ENCODE assay signal across 21 cellular contexts in genomic region chr1:208222376-208223110, GRCh38. TPM values are rescaled to one million over a fixed set of nuclear protein-coding genes. Genes with fewer than 3 reads are reported as not detected.
DNase-seq lines count a peak whose midpoint lies in the region; ATAC-seq and TF ChIP-seq lines count a peak whose summit lies in the region.
"Had no signal": no experiment of that assay in that cellular context is flagged by ENCODE, and none has a peak within 500 bp of the region (broad histone marks: within the 10 kb centered on the region; RNA-seq: fewer than 3 reads in every experiment).

No MANE protein-coding gene starts in this region.

- ATAC-seq in gastrocnemius medialis: peak in 1 of 2 donors; percentile 54
- ATAC-seq: CD8-positive, alpha-beta T cell; lower lobe of right lung; right lobe of liver; stimulated activated memory B cell treated with anti-CD40 and anti-IgM and Interleukin-4, amounts not matched to agents 10 μg/mL and 1 μg/mL and 100 μg/mL, for 72 hours had no signal

- TF ChIP-seq POLR2A in gastrocnemius medialis (IDR thresholded peaks at IDR 0.05): peak in 1 of 2 donors; percentile 41
- no peak for TF ChIP-seq POLR2A in suprapubic skin (IDR thresholded peaks at IDR 0.05)

- no peaks in the 10 kb centered on the region for H3K9me2 ChIP-seq in GM23248 (ENCODE audit: insufficient read depth)

- H3K27me3 ChIP-seq in GM23248 (replicated peaks; ENCODE audit: insufficient read depth) (no peaks in the 10 kb centered on the region), esophagus (ENCODE audit: control insufficient read depth in 1 of 2, insufficient read depth in 2 of 2, low read length in 2 of 2) (no peaks in the 10 kb centered on the region), gastrocnemius medialis (no peaks in the 10 kb centered on the region), dorsolateral prefrontal cortex (peaks cover 0 to 5% (median 0%) of the 10 kb centered on the region in 45 donors), suprapubic skin (no peaks in the 10 kb centered on the region)
- H3K27me3 ChIP-seq: right lobe of liver, tibial artery had no signal

- 0 out of 2 replicates have a peak, but pooled peaks cover 19% of the 10 kb centered on the region for H3F3A ChIP-seq in GM23248 (ENCODE audit: insufficient read depth)

- intact Hi-C loops in gastrocnemius medialis (cut with DNase I; ENCODE audit: low total_unique reads) (loop anchor here (1.0 kb wide), 1 partner anchor 62 kb away; no protein-coding TSS in a partner anchor), dorsolateral prefrontal cortex (cut with DNase I) (no loop called here)

- H3K4me2 ChIP-seq in GM23248 (ENCODE audit: unreplicated experiment): peak overlapping the region; percentile 52

- H3K27ac ChIP-seq in GM23248 (no peak overlapping the region), RWPE1 (peak overlapping the region; percentile 40; the same call in 1 of the 2 replicates), esophagus (ENCODE audit: low read depth in 2 of 2, low read length in 1 of 2) (peak overlapping the region; percentile 5 to 37), gastrocnemius medialis (peak overlapping the region; percentile 81 to 86 (median 84)), dorsolateral prefrontal cortex (peak overlapping the region in 6 of 59 donors; percentile 5 to 37 (median 23)), suprapubic skin (no peak overlapping the region)
- H3K27ac ChIP-seq: lower lobe of right lung, right lobe of liver had no signal

- WGBS in GM23248 (ENCODE audit: low coverage in 1 of 2, low lambda C conversion rate in 2 of 2, missing lambda C conversion rate in 2 of 2), 2 experiments: 80 to 83% methylated on average over 14 of the region's 14 CpGs
- 82 to 86% methylated on average over 14 of the region's 14 CpGs for WGBS in esophagus, 2 donors
- 92% methylated on average over 14 of the region's 14 CpGs for WGBS in suprapubic skin

- no peak for TF ChIP-seq CTCF in RWPE1 (conservative IDR thresholded peaks at IDR 0.05; ENCODE audit: low read depth)
- no peak for TF ChIP-seq CTCF in gastrocnemius medialis (IDR thresholded peaks at IDR 0.05 in 4 of 5, conservative IDR thresholded peaks at IDR 0.05 in 1 of 5)
- no peak for TF ChIP-seq CTCF in dorsolateral prefrontal cortex (IDR thresholded peaks at IDR 0.05 in 54 of 56, conservative IDR thresholded peaks at IDR 0.05 in 2 of 56; ENCODE audit: low read depth in 1 of 56, partially characterized antibody in 56 of 56)
- no peak for TF ChIP-seq CTCF in suprapubic skin (IDR thresholded peaks at IDR 0.05)

- in situ Hi-C loops in GM23248 (cut with MboI): no loop called here
- in situ Hi-C loops in gastrocnemius medialis (cut with MboI; ENCODE audit: low sequenced_read_pairs in 4 of 4): no loop called here

- TF ChIP-seq EP300 in suprapubic skin (IDR thresholded peaks at IDR 0.05): no peak

- no peak overlapping the region for H2AFZ ChIP-seq in GM23248

- peaks cover 64% of the 10 kb centered on the region for H3K79me2 ChIP-seq in GM23248 (ENCODE audit: insufficient read depth)

- CTCF ChIA-PET in RWPE1 (lab: Yijun Ruan, JAX): interaction anchor here (0.7 to 2.9 kb wide), 2 partner anchors 10 to 16 kb away, joined by 5 to 13 read pairs; no protein-coding TSS in a partner anchor

- H4K20me1 ChIP-seq in GM23248 (ENCODE audit: insufficient read depth): no peaks in the 10 kb centered on the region

- H3K9ac ChIP-seq in GM23248: no peak overlapping the region

- POLR2A ChIA-PET in RWPE1 (lab: Yijun Ruan, JAX; ENCODE audit: low non-redundant PET): interaction anchor here (0.7 kb wide), 1 partner anchor 18 kb away, joined by 6 read pairs; no protein-coding TSS in a partner anchor

- no peak overlapping the region for H3K4me3 ChIP-seq in GM23248
- no peak overlapping the region for H3K4me3 ChIP-seq in esophagus (ENCODE audit: low read depth in 1 of 2, low read length in 2 of 2)
- no peak overlapping the region for H3K4me3 ChIP-seq in gastrocnemius medialis
- no peak overlapping the region for H3K4me3 ChIP-seq in dorsolateral prefrontal cortex
- no peak overlapping the region for H3K4me3 ChIP-seq in suprapubic skin
- H3K4me3 ChIP-seq: lower lobe of right lung, right lobe of liver, tibial artery had no signal

- peaks cover 50% of the 10 kb centered on the region for H3K4me1 ChIP-seq in GM23248 (ENCODE audit: insufficient read depth)
- H3K4me1 ChIP-seq in esophagus (ENCODE audit: control insufficient read depth in 2 of 2, insufficient read depth in 2 of 2, low read length in 1 of 2): peaks cover 0 to 18% of the 10 kb centered on the region in 2 donors
- H3K4me1 ChIP-seq in gastrocnemius medialis: peaks cover 72 to 74% of the 10 kb centered on the region in 2 donors
- peaks cover 26% of the 10 kb centered on the region for H3K4me1 ChIP-seq in suprapubic skin
- H3K4me1 ChIP-seq: right lobe of liver had no signal

- H3K36me3 ChIP-seq in GM23248 (ENCODE audit: low read depth): no peaks in the 10 kb centered on the region
- peaks cover 0 to 3% of the 10 kb centered on the region in 2 donors for H3K36me3 ChIP-seq in esophagus (ENCODE audit: control insufficient read depth in 2 of 2, insufficient read depth in 2 of 2, low read length in 1 of 2)
- no peaks in the 10 kb centered on the region for H3K36me3 ChIP-seq in gastrocnemius medialis
- H3K36me3 ChIP-seq in suprapubic skin: peaks cover 1% of the 10 kb centered on the region
- H3K36me3 ChIP-seq: right lobe of liver had no signal

- H3K9me3 ChIP-seq in GM23248 (ENCODE audit: low read depth) (no peaks in the 10 kb centered on the region), esophagus (ENCODE audit: control insufficient read depth in 2 of 2, insufficient read depth in 1 of 2, low read depth in 1 of 2, low read length in 1 of 2) (no peaks in the 10 kb centered on the region), gastrocnemius medialis (no peaks in the 10 kb centered on the region), suprapubic skin (no peaks in the 10 kb centered on the region)
- H3K9me3 ChIP-seq: lower lobe of right lung, right lobe of liver, tibial artery had no signal

- DNase-seq in GM23248 (peak; percentile 32), RWPE1 (ENCODE audit: low spot score) (no peak), gastrocnemius medialis (peak; percentile 27 to 65), NCI-H1105 treated with DMSO at 0.1 percent for 48 hours (lab: John Stamatoyannopoulos, UW) (no peak), dorsolateral prefrontal cortex (no peak), suprapubic skin (ENCODE audit: low spot score in 2 of 2) (no peak)
- DNase-seq: activated CD8-positive, alpha-beta memory T cell treated with anti-CD3 and anti-CD28 coated beads for 24 hours; activated T-cell treated with anti-CD3 and anti-CD28 coated beads, Interleukin-2, amount 50 U/mL, for 48 hours; aorta; CD8-positive, alpha-beta T cell; endodermal cell; GOT3; KG1; lower lobe of right lung; NCI-H1048; NCI-H2081 treated with DMSO at 0.1 percent for 48 hours; NCI-H446 treated with DMSO at 0.1 percent for 48 hours; right lobe of liver had no signal

RNA-seq across cellular contexts. Expression of gene PLXNA2, which starts 21.6 kb away (rescaled TPM):
- 5.4 and 6.4 TPM in 2 replicates for total RNA-seq in GM23248 (2014; rRNA removed; shearing (Covaris generic))
- polyA plus RNA-seq in GM23248 (2016; fragmentation: Nextera tagmentation; extraction: Ambion mirVana): 3.5 and 3.7 TPM in 2 replicates
- 10 to 100 TPM; 12.6 to 25.5 TPM for polyA plus RNA-seq in esophagus
- total RNA-seq in gastrocnemius medialis: 10 to 100 TPM; 12.4 to 20.0 (median 16.2) TPM
- total RNA-seq in dorsolateral prefrontal cortex: 100 to 1,000 TPM in 36 of 120 experiments, 10 to 100 TPM in 84; 39.8 to 132 (median 90.8) TPM
- total RNA-seq in suprapubic skin: 10 to 100 TPM; 35.3 to 53.9 (median 45.7) TPM

Comparison
In these comparisons a context has a peak if more than half of its experiments do, and no peak if none do; other contexts are left out.
1. DNase-seq: peak in GM23248 (single experiment) and gastrocnemius medialis (2 of 2); none in RWPE1 (single experiment), NCI-H1105 treated with DMSO at 0.1 percent for 48 hours (single experiment), dorsolateral prefrontal cortex (0 of 10) and suprapubic skin (0 of 2).
2. H3K27ac ChIP-seq: peak in RWPE1 (single experiment), esophagus (2 of 2) and gastrocnemius medialis (4 of 4); none in GM23248 (single experiment) and suprapubic skin (single experiment).